In genomic region chr19:15441317-15441716, GRCh38 we compare ENCODE assay signal across 1 cellular context.
TF ChIP-seq lines count a peak whose summit lies in the region.

No MANE protein-coding gene starts in this region.

TF ChIP-seq in GM12878, 131 proteins besides CTCF, POLR2A, EP300 and RAD21:
- TF ChIP-seq NR2F1 (conservative IDR thresholded peaks at IDR 0.05) (no peak), ETV6 (conservative IDR thresholded peaks at IDR 0.05 in 1 of 2, IDR thresholded peaks at IDR 0.05 in 1 of 2; ENCODE audit: borderline replicate concordance in 1 of 2, low read depth in 1 of 2) (no peak), RUNX3 (IDR thresholded peaks at IDR 0.05; ENCODE audit: low read length) (peak; percentile 12; the same call in 1 of the 2 replicates), NKRF (conservative IDR thresholded peaks at IDR 0.05) (no peak), ZBTB40 (IDR thresholded peaks at IDR 0.05; ENCODE audit: borderline replicate concordance) (no peak), CUX1 (IDR thresholded peaks at IDR 0.05; ENCODE audit: insufficient replicate concordance, low read depth, low read length) (no peak), MAX (IDR thresholded peaks at IDR 0.05; ENCODE audit: low read depth, low read length) (no peak), PKNOX1 (IDR thresholded peaks at IDR 0.05) (0 out of 2 replicates have a peak, but pooled peaks have one; percentile 37), POU2F2 (IDR thresholded peaks at IDR 0.05; ENCODE audit: borderline replicate concordance, low read depth, low read length) (no peak)
- TF ChIP-seq, protein P1, sequence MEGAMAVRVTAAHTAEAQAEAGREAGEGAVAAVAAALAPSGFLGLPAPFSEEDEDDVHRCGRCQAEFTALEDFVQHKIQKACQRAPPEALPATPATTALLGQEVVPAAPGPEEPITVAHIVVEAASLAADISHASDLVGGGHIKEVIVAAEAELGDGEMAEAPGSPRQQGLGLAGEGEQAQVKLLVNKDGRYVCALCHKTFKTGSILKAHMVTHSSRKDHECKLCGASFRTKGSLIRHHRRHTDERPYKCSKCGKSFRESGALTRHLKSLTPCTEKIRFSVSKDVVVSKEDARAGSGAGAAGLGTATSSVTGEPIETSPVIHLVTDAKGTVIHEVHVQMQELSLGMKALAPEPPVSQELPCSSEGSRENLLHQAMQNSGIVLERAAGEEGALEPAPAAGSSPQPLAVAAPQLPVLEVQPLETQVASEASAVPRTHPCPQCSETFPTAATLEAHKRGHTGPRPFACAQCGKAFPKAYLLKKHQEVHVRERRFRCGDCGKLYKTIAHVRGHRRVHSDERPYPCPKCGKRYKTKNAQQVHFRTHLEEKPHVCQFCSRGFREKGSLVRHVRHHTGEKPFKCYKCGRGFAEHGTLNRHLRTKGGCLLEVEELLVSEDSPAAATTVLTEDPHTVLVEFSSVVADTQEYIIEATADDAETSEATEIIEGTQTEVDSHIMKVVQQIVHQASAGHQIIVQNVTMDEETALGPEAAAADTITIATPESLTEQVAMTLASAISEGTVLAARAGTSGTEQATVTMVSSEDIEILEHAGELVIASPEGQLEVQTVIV (IDR thresholded peaks at IDR 0.05; ENCODE audit: borderline replicate concordance, partially characterized antibody): no peak
